ENCODE assay signal across 1 cellular context in the genomic region with DNA sequence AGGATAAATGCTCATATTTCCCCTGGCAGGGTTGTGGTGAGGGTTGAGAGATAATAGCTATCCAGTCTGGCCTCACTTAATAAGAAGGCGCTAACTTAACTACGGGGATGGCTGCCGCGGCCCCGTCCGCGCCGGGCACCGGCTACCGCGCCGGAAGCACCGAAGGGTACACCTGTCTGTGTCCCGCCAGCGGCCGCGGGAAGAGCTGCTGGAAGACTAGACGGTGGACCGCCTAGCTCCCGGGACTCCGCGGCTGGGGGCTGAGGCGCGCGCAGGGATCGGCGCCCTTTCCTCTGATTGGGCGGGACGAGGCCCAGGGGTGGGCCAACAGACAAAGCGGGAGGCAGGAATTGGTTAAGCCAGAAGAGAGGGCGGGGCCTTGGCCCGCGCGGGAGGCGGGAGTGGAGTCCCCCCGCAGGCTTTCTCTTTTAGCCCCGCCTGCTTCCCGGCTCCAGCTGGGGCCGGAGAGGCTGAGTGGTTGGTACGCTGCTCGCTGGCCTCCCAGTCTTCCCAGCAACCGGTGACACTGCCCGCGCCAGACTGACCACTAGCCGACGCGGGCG.
TF ChIP-seq lines count a peak whose summit lies in the region.

A gene (plus strand): TSS at position 431 of the 563 bp plus-strand sequence. CDS start 9,051 bp downstream, outside the sequence.

TF ChIP-seq in K562, 482 proteins besides CTCF, POLR2A, EP300 and RAD21 (continued from another document and continues in another):
- TF ChIP-seq SPI1 (IDR thresholded peaks at IDR 0.05; ENCODE audit: borderline replicate concordance, low read depth, low read length) (no peak), BRCA1 (IDR thresholded peaks at IDR 0.05) (no peak), BRCA1 (CRISPR knock-in tag; IDR thresholded peaks at IDR 0.05) (no peak), CHD2 (IDR thresholded peaks at IDR 0.05; ENCODE audit: low read depth, low read length) (peak; percentile 56; the same call in 1 of the 2 replicates), RUNX1 (IDR thresholded peaks at IDR 0.05; ENCODE audit: low read depth) (no peak), BACH1 (tag; IDR thresholded peaks at IDR 0.05) (no peak), ZNF384 (IDR thresholded peaks at IDR 0.05; ENCODE audit: low read depth, low read length) (no peak), PPARD (CRISPR knock-in tag; IDR thresholded peaks at IDR 0.05) (no peak), L3MBTL2 (IDR thresholded peaks at IDR 0.05) (peak; percentile 21; the same call in 1 of the 2 replicates), XRCC5 (IDR thresholded peaks at IDR 0.05; ENCODE audit: low read depth, low read length) (no peak), LCOR (CRISPR knock-in tag; IDR thresholded peaks at IDR 0.05) (no peak), MTA1 (IDR thresholded peaks at IDR 0.05; ENCODE audit: borderline replicate concordance) (no peak), ZNF253 (CRISPR knock-in tag; conservative IDR thresholded peaks at IDR 0.05) (no peak), TAL1 (IDR thresholded peaks at IDR 0.05) (no peak), RBM22 (IDR thresholded peaks at IDR 0.05; ENCODE audit: low read depth, low read length, poor library complexity, severe bottlenecking) (no peak), GABPB1 (CRISPR knock-in tag; IDR thresholded peaks at IDR 0.05) (no peak), HDAC3 (IDR thresholded peaks at IDR 0.05; ENCODE audit: borderline replicate concordance, partially characterized antibody) (no peak), TBL1XR1 (IDR thresholded peaks at IDR 0.05; ENCODE audit: low read length in 2 of 2) (peak in 1 of 2 experiments; percentile 35; a peak in 2 of 4 replicates), EP400 (IDR thresholded peaks at IDR 0.05) (no peak), ZFP1 (CRISPR knock-in tag; IDR thresholded peaks at IDR 0.05) (no peak), ZNF717 (CRISPR knock-in tag; IDR thresholded peaks at IDR 0.05) (0 out of 2 replicates have a peak, but pooled peaks have one; percentile 40), POU5F1 (IDR thresholded peaks at IDR 0.05; ENCODE audit: borderline replicate concordance, low read depth, low read length, partially characterized antibody) (no peak), ZBTB17 (CRISPR knock-in tag; IDR thresholded peaks at IDR 0.05) (no peak), TOE1 (IDR thresholded peaks at IDR 0.05; ENCODE audit: borderline replicate concordance) (no peak), TOE1 (CRISPR knock-in tag; IDR thresholded peaks at IDR 0.05; ENCODE audit: borderline replicate concordance, low read depth) (no peak), TAF9B (IDR thresholded peaks at IDR 0.05; ENCODE audit: partially characterized antibody) (peak; percentile 10), CBX5 (IDR thresholded peaks at IDR 0.05; ENCODE audit: borderline replicate concordance, low read depth) (no peak), ZNF224 (CRISPR knock-in tag; IDR thresholded peaks at IDR 0.05) (no peak), PHTF2 (CRISPR knock-in tag; IDR thresholded peaks at IDR 0.05) (no peak), CBX3 (IDR thresholded peaks at IDR 0.05; ENCODE audit: borderline replicate concordance in 1 of 2, low read length in 2 of 2) (no peak; a peak in 1 of 3 replicates), TRIM24 (IDR thresholded peaks at IDR 0.05) (no peak), CREBBP (IDR thresholded peaks at IDR 0.05; ENCODE audit: low read depth, low read length) (no peak), ZNF175 (CRISPR knock-in tag; IDR thresholded peaks at IDR 0.05; ENCODE audit: low read depth) (no peak), U2AF2 (optimal IDR thresholded peaks at IDR 0.05; ENCODE audit: low read depth, low read length) (no peak), RBM39 (optimal IDR thresholded peaks at IDR 0.05; ENCODE audit: low read depth, low read length) (no peak), ZNF444 (CRISPR knock-in tag; IDR thresholded peaks at IDR 0.05) (no peak), GATAD2B (IDR thresholded peaks at IDR 0.05; ENCODE audit: borderline replicate concordance) (no peak)
- TF ChIP-seq, protein P1, sequence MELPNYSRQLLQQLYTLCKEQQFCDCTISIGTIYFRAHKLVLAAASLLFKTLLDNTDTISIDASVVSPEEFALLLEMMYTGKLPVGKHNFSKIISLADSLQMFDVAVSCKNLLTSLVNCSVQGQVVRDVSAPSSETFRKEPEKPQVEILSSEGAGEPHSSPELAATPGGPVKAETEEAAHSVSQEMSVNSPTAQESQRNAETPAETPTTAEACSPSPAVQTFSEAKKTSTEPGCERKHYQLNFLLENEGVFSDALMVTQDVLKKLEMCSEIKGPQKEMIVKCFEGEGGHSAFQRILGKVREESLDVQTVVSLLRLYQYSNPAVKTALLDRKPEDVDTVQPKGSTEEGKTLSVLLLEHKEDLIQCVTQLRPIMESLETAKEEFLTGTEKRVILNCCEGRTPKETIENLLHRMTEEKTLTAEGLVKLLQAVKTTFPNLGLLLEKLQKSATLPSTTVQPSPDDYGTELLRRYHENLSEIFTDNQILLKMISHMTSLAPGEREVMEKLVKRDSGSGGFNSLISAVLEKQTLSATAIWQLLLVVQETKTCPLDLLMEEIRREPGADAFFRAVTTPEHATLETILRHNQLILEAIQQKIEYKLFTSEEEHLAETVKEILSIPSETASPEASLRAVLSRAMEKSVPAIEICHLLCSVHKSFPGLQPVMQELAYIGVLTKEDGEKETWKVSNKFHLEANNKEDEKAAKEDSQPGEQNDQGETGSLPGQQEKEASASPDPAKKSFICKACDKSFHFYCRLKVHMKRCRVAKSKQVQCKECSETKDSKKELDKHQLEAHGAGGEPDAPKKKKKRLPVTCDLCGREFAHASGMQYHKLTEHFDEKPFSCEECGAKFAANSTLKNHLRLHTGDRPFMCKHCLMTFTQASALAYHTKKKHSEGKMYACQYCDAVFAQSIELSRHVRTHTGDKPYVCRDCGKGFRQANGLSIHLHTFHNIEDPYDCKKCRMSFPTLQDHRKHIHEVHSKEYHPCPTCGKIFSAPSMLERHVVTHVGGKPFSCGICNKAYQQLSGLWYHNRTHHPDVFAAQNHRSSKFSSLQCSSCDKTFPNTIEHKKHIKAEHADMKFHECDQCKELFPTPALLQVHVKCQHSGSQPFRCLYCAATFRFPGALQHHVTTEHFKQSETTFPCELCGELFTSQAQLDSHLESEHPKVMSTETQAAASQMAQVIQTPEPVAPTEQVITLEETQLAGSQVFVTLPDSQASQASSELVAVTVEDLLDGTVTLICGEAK (IDR thresholded peaks at IDR 0.05) = peak; percentile 50
- TF ChIP-seq, protein P1 (CRISPR knock-in tag; IDR thresholded peaks at IDR 0.05) = no peak
- TF ChIP-seq, protein P2, sequence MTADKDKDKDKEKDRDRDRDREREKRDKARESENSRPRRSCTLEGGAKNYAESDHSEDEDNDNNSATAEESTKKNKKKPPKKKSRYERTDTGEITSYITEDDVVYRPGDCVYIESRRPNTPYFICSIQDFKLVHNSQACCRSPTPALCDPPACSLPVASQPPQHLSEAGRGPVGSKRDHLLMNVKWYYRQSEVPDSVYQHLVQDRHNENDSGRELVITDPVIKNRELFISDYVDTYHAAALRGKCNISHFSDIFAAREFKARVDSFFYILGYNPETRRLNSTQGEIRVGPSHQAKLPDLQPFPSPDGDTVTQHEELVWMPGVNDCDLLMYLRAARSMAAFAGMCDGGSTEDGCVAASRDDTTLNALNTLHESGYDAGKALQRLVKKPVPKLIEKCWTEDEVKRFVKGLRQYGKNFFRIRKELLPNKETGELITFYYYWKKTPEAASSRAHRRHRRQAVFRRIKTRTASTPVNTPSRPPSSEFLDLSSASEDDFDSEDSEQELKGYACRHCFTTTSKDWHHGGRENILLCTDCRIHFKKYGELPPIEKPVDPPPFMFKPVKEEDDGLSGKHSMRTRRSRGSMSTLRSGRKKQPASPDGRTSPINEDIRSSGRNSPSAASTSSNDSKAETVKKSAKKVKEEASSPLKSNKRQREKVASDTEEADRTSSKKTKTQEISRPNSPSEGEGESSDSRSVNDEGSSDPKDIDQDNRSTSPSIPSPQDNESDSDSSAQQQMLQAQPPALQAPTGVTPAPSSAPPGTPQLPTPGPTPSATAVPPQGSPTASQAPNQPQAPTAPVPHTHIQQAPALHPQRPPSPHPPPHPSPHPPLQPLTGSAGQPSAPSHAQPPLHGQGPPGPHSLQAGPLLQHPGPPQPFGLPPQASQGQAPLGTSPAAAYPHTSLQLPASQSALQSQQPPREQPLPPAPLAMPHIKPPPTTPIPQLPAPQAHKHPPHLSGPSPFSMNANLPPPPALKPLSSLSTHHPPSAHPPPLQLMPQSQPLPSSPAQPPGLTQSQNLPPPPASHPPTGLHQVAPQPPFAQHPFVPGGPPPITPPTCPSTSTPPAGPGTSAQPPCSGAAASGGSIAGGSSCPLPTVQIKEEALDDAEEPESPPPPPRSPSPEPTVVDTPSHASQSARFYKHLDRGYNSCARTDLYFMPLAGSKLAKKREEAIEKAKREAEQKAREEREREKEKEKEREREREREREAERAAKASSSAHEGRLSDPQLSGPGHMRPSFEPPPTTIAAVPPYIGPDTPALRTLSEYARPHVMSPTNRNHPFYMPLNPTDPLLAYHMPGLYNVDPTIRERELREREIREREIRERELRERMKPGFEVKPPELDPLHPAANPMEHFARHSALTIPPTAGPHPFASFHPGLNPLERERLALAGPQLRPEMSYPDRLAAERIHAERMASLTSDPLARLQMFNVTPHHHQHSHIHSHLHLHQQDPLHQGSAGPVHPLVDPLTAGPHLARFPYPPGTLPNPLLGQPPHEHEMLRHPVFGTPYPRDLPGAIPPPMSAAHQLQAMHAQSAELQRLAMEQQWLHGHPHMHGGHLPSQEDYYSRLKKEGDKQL (CRISPR knock-in tag; IDR thresholded peaks at IDR 0.05; ENCODE audit: borderline replicate concordance) = no peak
- TF ChIP-seq, protein P3, sequence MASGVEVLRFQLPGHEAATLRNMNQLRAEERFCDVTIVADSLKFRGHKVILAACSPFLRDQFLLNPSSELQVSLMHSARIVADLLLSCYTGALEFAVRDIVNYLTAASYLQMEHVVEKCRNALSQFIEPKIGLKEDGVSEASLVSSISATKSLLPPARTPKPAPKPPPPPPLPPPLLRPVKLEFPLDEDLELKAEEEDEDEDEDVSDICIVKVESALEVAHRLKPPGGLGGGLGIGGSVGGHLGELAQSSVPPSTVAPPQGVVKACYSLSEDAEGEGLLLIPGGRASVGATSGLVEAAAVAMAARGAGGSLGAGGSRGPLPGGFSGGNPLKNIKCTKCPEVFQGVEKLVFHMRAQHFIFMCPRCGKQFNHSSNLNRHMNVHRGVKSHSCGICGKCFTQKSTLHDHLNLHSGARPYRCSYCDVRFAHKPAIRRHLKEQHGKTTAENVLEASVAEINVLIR (CRISPR knock-in tag; IDR thresholded peaks at IDR 0.05) = peak; percentile 57
- TF ChIP-seq, protein P4, sequence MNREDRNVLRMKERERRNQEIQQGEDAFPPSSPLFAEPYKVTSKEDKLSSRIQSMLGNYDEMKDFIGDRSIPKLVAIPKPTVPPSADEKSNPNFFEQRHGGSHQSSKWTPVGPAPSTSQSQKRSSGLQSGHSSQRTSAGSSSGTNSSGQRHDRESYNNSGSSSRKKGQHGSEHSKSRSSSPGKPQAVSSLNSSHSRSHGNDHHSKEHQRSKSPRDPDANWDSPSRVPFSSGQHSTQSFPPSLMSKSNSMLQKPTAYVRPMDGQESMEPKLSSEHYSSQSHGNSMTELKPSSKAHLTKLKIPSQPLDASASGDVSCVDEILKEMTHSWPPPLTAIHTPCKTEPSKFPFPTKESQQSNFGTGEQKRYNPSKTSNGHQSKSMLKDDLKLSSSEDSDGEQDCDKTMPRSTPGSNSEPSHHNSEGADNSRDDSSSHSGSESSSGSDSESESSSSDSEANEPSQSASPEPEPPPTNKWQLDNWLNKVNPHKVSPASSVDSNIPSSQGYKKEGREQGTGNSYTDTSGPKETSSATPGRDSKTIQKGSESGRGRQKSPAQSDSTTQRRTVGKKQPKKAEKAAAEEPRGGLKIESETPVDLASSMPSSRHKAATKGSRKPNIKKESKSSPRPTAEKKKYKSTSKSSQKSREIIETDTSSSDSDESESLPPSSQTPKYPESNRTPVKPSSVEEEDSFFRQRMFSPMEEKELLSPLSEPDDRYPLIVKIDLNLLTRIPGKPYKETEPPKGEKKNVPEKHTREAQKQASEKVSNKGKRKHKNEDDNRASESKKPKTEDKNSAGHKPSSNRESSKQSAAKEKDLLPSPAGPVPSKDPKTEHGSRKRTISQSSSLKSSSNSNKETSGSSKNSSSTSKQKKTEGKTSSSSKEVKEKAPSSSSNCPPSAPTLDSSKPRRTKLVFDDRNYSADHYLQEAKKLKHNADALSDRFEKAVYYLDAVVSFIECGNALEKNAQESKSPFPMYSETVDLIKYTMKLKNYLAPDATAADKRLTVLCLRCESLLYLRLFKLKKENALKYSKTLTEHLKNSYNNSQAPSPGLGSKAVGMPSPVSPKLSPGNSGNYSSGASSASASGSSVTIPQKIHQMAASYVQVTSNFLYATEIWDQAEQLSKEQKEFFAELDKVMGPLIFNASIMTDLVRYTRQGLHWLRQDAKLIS (CRISPR knock-in tag; IDR thresholded peaks at IDR 0.05) = no peak
- TF ChIP-seq, protein P5, sequence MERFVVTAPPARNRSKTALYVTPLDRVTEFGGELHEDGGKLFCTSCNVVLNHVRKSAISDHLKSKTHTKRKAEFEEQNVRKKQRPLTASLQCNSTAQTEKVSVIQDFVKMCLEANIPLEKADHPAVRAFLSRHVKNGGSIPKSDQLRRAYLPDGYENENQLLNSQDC (CRISPR knock-in tag; IDR thresholded peaks at IDR 0.05) = no peak
- TF ChIP-seq, protein P6, sequence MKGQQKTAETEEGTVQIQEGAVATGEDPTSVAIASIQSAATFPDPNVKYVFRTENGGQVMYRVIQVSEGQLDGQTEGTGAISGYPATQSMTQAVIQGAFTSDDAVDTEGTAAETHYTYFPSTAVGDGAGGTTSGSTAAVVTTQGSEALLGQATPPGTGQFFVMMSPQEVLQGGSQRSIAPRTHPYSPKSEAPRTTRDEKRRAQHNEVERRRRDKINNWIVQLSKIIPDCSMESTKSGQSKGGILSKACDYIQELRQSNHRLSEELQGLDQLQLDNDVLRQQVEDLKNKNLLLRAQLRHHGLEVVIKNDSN (CRISPR knock-in tag; IDR thresholded peaks at IDR 0.05) = no peak
